ENCODE assay signal across 10 cellular contexts in the genomic region with DNA sequence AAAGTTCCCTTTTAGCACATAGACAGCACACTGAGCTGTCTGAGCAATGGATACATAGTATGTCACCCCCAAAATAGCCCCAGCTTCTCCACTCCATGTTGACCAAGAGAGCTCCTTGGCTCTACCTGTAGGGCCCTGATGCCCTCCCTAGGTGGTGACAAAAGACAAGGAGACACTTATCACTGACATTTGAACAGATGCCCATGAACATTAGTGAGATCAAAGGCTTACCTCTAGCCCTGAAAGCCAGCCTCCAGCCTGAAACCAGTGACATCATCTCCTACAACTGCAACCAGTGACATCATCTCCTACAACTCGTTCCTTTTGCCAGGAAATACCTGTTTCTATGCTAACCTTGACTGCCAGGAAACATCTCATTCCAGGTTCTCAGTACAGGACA.
DNase-seq lines count a peak whose midpoint lies in the region; ATAC-seq lines count a peak whose summit lies in the region.
"Had no signal": no experiment of that assay in that cellular context is flagged by ENCODE, and none has a peak within 500 bp of the region (broad histone marks: within the 10 kb centered on the region; RNA-seq: fewer than 3 reads in every experiment).

No MANE protein-coding gene starts in this region.

- H3K27ac Mint-ChIP-seq in activated T-cell treated with anti-CD3 and anti-CD28 coated beads, Interleukin-2, amount 50 U/mL, for 24 hours: no peak overlapping the region
- no peak overlapping the region for H3K27ac Mint-ChIP-seq in activated T-cell treated with anti-CD3 and anti-CD28 coated beads, Interleukin-2, amount 50 U/mL, for 72 hours
- peak overlapping the region in 2 of 8 donors; percentile 26 to 51 for H3K27ac Mint-ChIP-seq in CD8-positive, alpha-beta memory T cell

- no peaks in the 10 kb centered on the region for H3K4me1 ChIP-seq in CD8-positive, alpha-beta memory T cell (ENCODE audit: insufficient read depth, low read length)

- POLR2A ChIA-PET in CD8-positive, alpha-beta memory T cell (lab: Charles Lee): no interaction called here

- no peaks in the 10 kb centered on the region for H3K9me3 ChIP-seq in CD8-positive, alpha-beta memory T cell (ENCODE audit: low read length)

- CTCF ChIA-PET in CD8-positive, alpha-beta memory T cell (lab: Charles Lee): no interaction called here

- intact Hi-C loops in Right ventricle myocardium superior (cut with DNase I): no loop called here

- H3K4me3 Mint-ChIP-seq in activated T-cell treated with anti-CD3 and anti-CD28 coated beads, Interleukin-2, amount 50 U/mL, for 24 hours: no peak overlapping the region
- no peak overlapping the region for H3K4me3 Mint-ChIP-seq in activated T-cell treated with anti-CD3 and anti-CD28 coated beads, Interleukin-2, amount 50 U/mL, for 72 hours
- H3K4me3 Mint-ChIP-seq in CD8-positive, alpha-beta memory T cell: no peak overlapping the region

- no peaks in the 10 kb centered on the region for H3K27me3 ChIP-seq in CD8-positive, alpha-beta memory T cell (ENCODE audit: insufficient read depth, low read length, poor library complexity, severe bottlenecking)

- DNase-seq in activated T-cell treated with anti-CD3 and anti-CD28 coated beads for 48 hours (ENCODE audit: low read depth) (peak; percentile 10), LoVo (ENCODE audit: low spot score) (peak; percentile 5), Right ventricle myocardium superior (no peak), putamen (ENCODE audit: low spot score) (no peak)
- no peak for DNase-seq in activated T-cell treated with anti-CD3 and anti-CD28 coated beads, Interleukin-2, amount 50 U/mL, for 24 hours
- peak; percentile 31 to 53 for DNase-seq in activated T-cell treated with anti-CD3 and anti-CD28 coated beads, Interleukin-2, amount 50 U/mL, for 72 hours
- peak; percentile 7 for DNase-seq in stimulated activated CD4-positive, alpha-beta T cell treated with anti-CD3 and anti-CD28 coated beads, Interleukin-4, amount 100 ng/mL, for 24 hours
- DNase-seq in CD8-positive, alpha-beta memory T cell: no peak
- DNase-seq: NCI-H1694 treated with DMSO at 0.1 percent for 48 hours had no signal

- H3K27ac ChIP-seq in CD8-positive, alpha-beta memory T cell (ENCODE audit: low read depth, low read length): no peak overlapping the region

- H3K36me3 ChIP-seq in CD8-positive, alpha-beta memory T cell (ENCODE audit: insufficient read depth, low read length): no peaks in the 10 kb centered on the region

- peaks cover 3% of the 10 kb centered on the region for H3K9me3 Mint-ChIP-seq in activated T-cell treated with anti-CD3 and anti-CD28 coated beads, Interleukin-2, amount 50 U/mL, for 24 hours
- H3K9me3 Mint-ChIP-seq in activated T-cell treated with anti-CD3 and anti-CD28 coated beads, Interleukin-2, amount 50 U/mL, for 72 hours: peaks cover 2% of the 10 kb centered on the region in 2 donors
- peaks cover 0 to 8% (median 2%) of the 10 kb centered on the region in 5 donors for H3K9me3 Mint-ChIP-seq in CD8-positive, alpha-beta memory T cell

- no peak overlapping the region for H3K4me3 ChIP-seq in CD8-positive, alpha-beta memory T cell (ENCODE audit: low read length)
- H3K4me3 ChIP-seq: lung had no signal

- peaks cover 6% of the 10 kb centered on the region for H3K4me1 Mint-ChIP-seq in activated T-cell treated with anti-CD3 and anti-CD28 coated beads, Interleukin-2, amount 50 U/mL, for 24 hours (ENCODE audit: low read depth)
- peaks cover 10% of the 10 kb centered on the region for H3K4me1 Mint-ChIP-seq in activated T-cell treated with anti-CD3 and anti-CD28 coated beads, Interleukin-2, amount 50 U/mL, for 72 hours (ENCODE audit: low read depth)
- no peaks in the 10 kb centered on the region for H3K4me1 Mint-ChIP-seq in CD8-positive, alpha-beta memory T cell

- H3K36me3 Mint-ChIP-seq in activated T-cell treated with anti-CD3 and anti-CD28 coated beads, Interleukin-2, amount 50 U/mL, for 24 hours (ENCODE audit: low read depth): no peaks in the 10 kb centered on the region
- no peaks in the 10 kb centered on the region for H3K36me3 Mint-ChIP-seq in activated T-cell treated with anti-CD3 and anti-CD28 coated beads, Interleukin-2, amount 50 U/mL, for 72 hours (ENCODE audit: insufficient read depth in 2 of 2)
- H3K36me3 Mint-ChIP-seq in CD8-positive, alpha-beta memory T cell: peaks cover 0 to 4% (median 3%) of the 10 kb centered on the region in 3 donors

- peak; percentile 98 for ATAC-seq in activated T-cell treated with anti-CD3 and anti-CD28 coated beads, Interleukin-2, amount 50 U/mL, for 72 hours (replicated peaks in 1 of 2)
- no peak for ATAC-seq in Right ventricle myocardium superior (ENCODE audit: poor library complexity)

- H3K27me3 Mint-ChIP-seq in activated T-cell treated with anti-CD3 and anti-CD28 coated beads, Interleukin-2, amount 50 U/mL, for 24 hours: peaks cover 6% of the 10 kb centered on the region
- no peaks in the 10 kb centered on the region for H3K27me3 Mint-ChIP-seq in activated T-cell treated with anti-CD3 and anti-CD28 coated beads, Interleukin-2, amount 50 U/mL, for 72 hours (ENCODE audit: low read depth)
- H3K27me3 Mint-ChIP-seq in CD8-positive, alpha-beta memory T cell: peaks cover 5 to 10% of the 10 kb centered on the region in 2 donors

Comparison
In these comparisons a context has a peak if more than half of its experiments do, and no peak if none do; other contexts are left out.
1. DNase-seq: peak in activated T-cell treated with anti-CD3 and anti-CD28 coated beads for 48 hours (single experiment), LoVo (single experiment), activated T-cell treated with anti-CD3 and anti-CD28 coated beads, Interleukin-2, amount 50 U/mL, for 72 hours (2 of 2) and stimulated activated CD4-positive, alpha-beta T cell treated with anti-CD3 and anti-CD28 coated beads, Interleukin-4, amount 100 ng/mL, for 24 hours (single experiment); none in activated T-cell treated with anti-CD3 and anti-CD28 coated beads, Interleukin-2, amount 50 U/mL, for 24 hours (single experiment), Right ventricle myocardium superior (single experiment), putamen (single experiment) and CD8-positive, alpha-beta memory T cell (0 of 5).